17 cellular contexts compared by ENCODE assay signal in the genomic region with DNA sequence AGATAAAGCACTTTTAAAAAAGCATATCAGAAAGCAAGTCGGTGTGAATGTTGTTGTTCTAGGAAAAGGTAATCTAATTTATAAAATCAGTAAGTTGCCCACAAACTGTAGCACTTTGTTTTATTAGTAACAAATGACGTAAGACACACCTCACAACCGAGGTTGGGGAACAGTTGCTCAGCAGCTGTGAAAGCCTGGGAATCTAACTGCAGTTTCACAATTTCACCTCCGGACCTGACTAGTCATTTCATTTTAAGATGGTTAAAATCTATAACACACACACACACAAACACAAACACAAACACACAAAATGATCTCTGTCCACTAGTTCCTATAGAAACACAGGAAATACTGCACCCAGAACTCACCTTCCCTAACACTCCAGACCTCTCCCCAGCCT.
A peak's percentile ranks its signal among the peaks of the same experiment; 100 is the strongest.
DNase-seq lines count a peak whose midpoint lies in the region; ATAC-seq and TF ChIP-seq lines count a peak whose summit lies in the region.
"Had no signal": no experiment of that assay in that cellular context is flagged by ENCODE, and none has a peak within 500 bp of the region (broad histone marks: within the 10 kb centered on the region; RNA-seq: fewer than 3 reads in every experiment).

No MANE protein-coding gene starts in this region.

- H3K27ac ChIP-seq in HL-60 (replicated peaks): no peak overlapping the region
- H3K27ac ChIP-seq in esophagus muscularis mucosa (replicated peaks in 1 of 4): no peak overlapping the region
- H3K27ac ChIP-seq: BLaER1 treated with 17β-estradiol and CSF1 and Interleukin-3, amounts not matched to agents 10 nM and 100 nM had no signal

- peaks cover 0 to 9% (median 2%) of the 10 kb centered on the region in 4 donors for H3K4me1 ChIP-seq in esophagus muscularis mucosa
- H3K4me1 ChIP-seq: BLaER1 treated with 17β-estradiol and CSF1 and Interleukin-3, amounts not matched to agents 10 nM and 100 nM had no signal

- DNase-seq in HL-60 (ENCODE audit: low read depth in 1 of 2, low spot score in 1 of 2) (peak; percentile 14 to 50), NB4 (ENCODE audit: low read depth) (peak; percentile 65), myocyte (ENCODE audit: low read depth) (peak; percentile 28), renal cortical epithelial cell (ENCODE audit: low read depth) (peak; percentile 2), esophagus muscularis mucosa (ENCODE audit: extremely low spot score) (no peak), globus pallidus (ENCODE audit: low spot score) (no peak)
- DNase-seq in effector memory CD8-positive, alpha-beta T cell: no peak
- no peak for DNase-seq in activated T-cell treated with anti-CD3 and anti-CD28 coated beads, Interleukin-2, amount 50 U/mL, for 72 hours
- DNase-seq: Calu3; CD8-positive, alpha-beta T cell; DMS79 treated with DMSO at 0.1 percent for 48 hours; EL; GOT3; H9 had no signal

- ATAC-seq in effector memory CD8-positive, alpha-beta T cell (replicated peaks): no peak
- ATAC-seq in activated T-cell treated with anti-CD3 and anti-CD28 coated beads, Interleukin-2, amount 50 U/mL, for 72 hours (replicated peaks in 1 of 2): no peak
- ATAC-seq: CD8-positive, alpha-beta T cell; GM12878 had no signal

- H3K27me3 Mint-ChIP-seq in effector memory CD8-positive, alpha-beta T cell: peaks cover 0 to 8% of the 10 kb centered on the region in 2 donors
- H3K27me3 Mint-ChIP-seq in activated T-cell treated with anti-CD3 and anti-CD28 coated beads, Interleukin-2, amount 50 U/mL, for 72 hours (ENCODE audit: low read depth): no peaks in the 10 kb centered on the region
- H3K27me3 Mint-ChIP-seq: B cell had no signal

- no peak for TF ChIP-seq EP300 in esophagus muscularis mucosa (IDR thresholded peaks at IDR 0.05)

- H3K4me3 Mint-ChIP-seq in effector memory CD8-positive, alpha-beta T cell: no peak overlapping the region
- H3K4me3 Mint-ChIP-seq in activated T-cell treated with anti-CD3 and anti-CD28 coated beads, Interleukin-2, amount 50 U/mL, for 72 hours: no peak overlapping the region
- H3K4me3 Mint-ChIP-seq: B cell; CD8-positive, alpha-beta T cell; H9 had no signal

- peaks cover 0 to 2% of the 10 kb centered on the region in 2 donors for H3K4me1 Mint-ChIP-seq in effector memory CD8-positive, alpha-beta T cell (ENCODE audit: low read depth in 2 of 2)
- no peaks in the 10 kb centered on the region for H3K4me1 Mint-ChIP-seq in activated T-cell treated with anti-CD3 and anti-CD28 coated beads, Interleukin-2, amount 50 U/mL, for 72 hours (ENCODE audit: low read depth)
- H3K4me1 Mint-ChIP-seq: B cell, H9 had no signal

- TF ChIP-seq POLR2A in NB4 (IDR thresholded peaks at IDR 0.05; ENCODE audit: extremely low read depth, insufficient read length) (no peak), esophagus muscularis mucosa (IDR thresholded peaks at IDR 0.05; ENCODE audit: low read depth) (no peak)

- no peaks in the 10 kb centered on the region for H3K36me3 ChIP-seq in esophagus muscularis mucosa
- H3K36me3 ChIP-seq: BLaER1 treated with 17β-estradiol and CSF1 and Interleukin-3, amounts not matched to agents 10 nM and 100 nM had no signal

- H3K4me3 ChIP-seq in HL-60 (replicated peaks; ENCODE audit: insufficient read depth, low read length): no peak overlapping the region
- H3K4me3 ChIP-seq in NB4 (ENCODE audit: low read depth, low read length): no peak overlapping the region
- H3K4me3 ChIP-seq in esophagus muscularis mucosa: no peak overlapping the region
- H3K4me3 ChIP-seq: BLaER1 treated with 17β-estradiol and CSF1 and Interleukin-3, amounts not matched to agents 10 nM and 100 nM; GM12878 had no signal

- intact Hi-C loops in esophagus muscularis mucosa (cut with DNase I): no loop called here

- H3K9me3 Mint-ChIP-seq in effector memory CD8-positive, alpha-beta T cell: no peaks in the 10 kb centered on the region
- H3K9me3 Mint-ChIP-seq in activated T-cell treated with anti-CD3 and anti-CD28 coated beads, Interleukin-2, amount 50 U/mL, for 72 hours: no peaks in the 10 kb centered on the region
- H3K9me3 Mint-ChIP-seq: CD8-positive, alpha-beta T cell; H9 had no signal

- WGBS in esophagus muscularis mucosa: 78% methylated on average over 4 of the region's 4 CpGs

- TF ChIP-seq CTCF in HL-60 (IDR thresholded peaks at IDR 0.05; ENCODE audit: insufficient read depth, low read length) (no peak), NB4 (IDR thresholded peaks at IDR 0.05; ENCODE audit: low read depth, low read length) (no peak), esophagus muscularis mucosa (IDR thresholded peaks at IDR 0.05) (no peak)

- no peaks in the 10 kb centered on the region for H3K9me3 ChIP-seq in esophagus muscularis mucosa
- H3K9me3 ChIP-seq: BLaER1 treated with 17β-estradiol and CSF1 and Interleukin-3, amounts not matched to agents 10 nM and 100 nM had no signal

- no peak overlapping the region for H3K27ac Mint-ChIP-seq in effector memory CD8-positive, alpha-beta T cell
- H3K27ac Mint-ChIP-seq in activated T-cell treated with anti-CD3 and anti-CD28 coated beads, Interleukin-2, amount 50 U/mL, for 72 hours: no peak overlapping the region
- H3K27ac Mint-ChIP-seq: B cell; CD8-positive, alpha-beta T cell; H9 had no signal

- H3K36me3 Mint-ChIP-seq in effector memory CD8-positive, alpha-beta T cell (ENCODE audit: insufficient read depth): no peaks in the 10 kb centered on the region
- H3K36me3 Mint-ChIP-seq in activated T-cell treated with anti-CD3 and anti-CD28 coated beads, Interleukin-2, amount 50 U/mL, for 72 hours (ENCODE audit: insufficient read depth in 2 of 2): no peaks in the 10 kb centered on the region
- H3K36me3 Mint-ChIP-seq: CD8-positive, alpha-beta T cell had no signal

- no peaks in the 10 kb centered on the region for H3K27me3 ChIP-seq in HL-60 (ENCODE audit: insufficient read depth, poor library complexity, severe bottlenecking)
- H3K27me3 ChIP-seq in esophagus muscularis mucosa: no peaks in the 10 kb centered on the region
- H3K27me3 ChIP-seq: BLaER1 treated with 17β-estradiol and CSF1 and Interleukin-3, amounts not matched to agents 10 nM and 100 nM had no signal

Comparison
In these comparisons a context has a peak if more than half of its experiments do, and no peak if none do; other contexts are left out.
1. DNase-seq: peak in HL-60 (2 of 2), NB4 (single experiment), myocyte (single experiment) and renal cortical epithelial cell (single experiment); none in esophagus muscularis mucosa (single experiment), globus pallidus (single experiment), effector memory CD8-positive, alpha-beta T cell (0 of 3) and activated T-cell treated with anti-CD3 and anti-CD28 coated beads, Interleukin-2, amount 50 U/mL, for 72 hours (0 of 2).